Comparison of ENCODE assay signal across 8 cellular contexts in the genomic region with DNA sequence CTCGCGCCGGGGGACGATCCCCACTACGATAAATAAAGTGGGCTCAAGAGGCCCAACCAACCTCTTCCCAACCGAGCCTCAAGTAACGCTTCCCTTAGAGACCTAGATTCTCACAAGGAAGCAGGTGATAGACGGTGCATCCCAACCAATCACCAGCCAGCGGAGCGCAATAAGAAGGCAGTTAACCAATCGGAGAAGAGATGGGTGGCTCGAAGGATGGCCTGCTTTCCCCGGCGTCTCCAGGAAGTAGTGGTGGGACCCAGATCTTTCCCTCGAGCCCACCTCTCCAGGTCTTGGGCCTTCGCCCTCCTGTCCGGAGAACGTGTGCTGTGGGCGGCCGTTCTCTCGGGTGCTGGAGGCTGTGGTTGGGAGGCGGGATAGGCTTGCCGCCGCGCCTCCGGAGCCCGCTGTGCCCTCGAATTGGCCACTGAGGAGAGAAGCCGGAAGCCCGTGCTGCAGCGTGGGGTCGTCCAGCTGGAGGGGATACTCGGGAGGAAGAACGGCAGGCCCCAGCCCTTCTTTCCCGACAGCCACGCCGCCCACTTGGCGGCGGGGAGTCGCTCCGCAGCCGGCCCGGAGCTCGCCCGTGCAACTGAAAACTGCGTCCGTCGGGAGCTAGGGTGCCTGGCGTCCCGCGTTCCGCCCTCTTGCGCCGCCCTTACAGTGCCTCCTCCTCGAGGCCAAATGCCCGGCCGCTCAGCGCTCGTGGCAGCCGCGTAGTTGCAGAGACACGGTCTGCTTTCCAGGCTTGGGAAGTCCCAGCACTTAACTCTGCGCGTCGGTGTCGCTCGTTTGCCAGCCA. TPM values are rescaled to one million over a fixed set of nuclear protein-coding genes. Genes with fewer than 3 reads are reported as not detected.
DNase-seq lines count a peak whose midpoint lies in the region; ATAC-seq and TF ChIP-seq lines count a peak whose summit lies in the region.

RNF6 (minus strand) TSS at position 594 of the 802 bp plus-strand sequence. CDS start 2,665 bp downstream, outside the sequence.

- H3K36me3 ChIP-seq in lung (ENCODE audit: control insufficient read depth in 2 of 2, insufficient read depth in 2 of 2, low read length in 2 of 2) = peaks cover 4% of the 10 kb centered on the region in 2 donors

- no peak for TF ChIP-seq CTCF in lung (IDR thresholded peaks at IDR 0.05; ENCODE audit: control extremely low read depth, extremely low read depth)

- H3K27ac ChIP-seq in lung (ENCODE audit: low read depth in 1 of 2, low read length in 1 of 2) = peak within 1 kb of the TSS; percentile 95 to 96

- WGBS in lung, 2 donors = 0% methylated on average over 62 to 67 of the region's 67 CpGs

- H3K4me1 ChIP-seq in lung (ENCODE audit: control insufficient read depth in 2 of 2, insufficient read depth in 2 of 2, low read length in 2 of 2) = peaks cover 0 to 7% of the 10 kb centered on the region in 2 donors

- peak within 1 kb of the TSS; percentile 82 for H3K4me3 ChIP-seq in lung

- ATAC-seq in GM19468 (IDR thresholded peaks at IDR 0.05; ENCODE audit: extremely low read depth, unreplicated experiment) (peak; percentile 98), lung (ENCODE audit: insufficient read depth, low FRiP score) (peak; percentile 96)

- H3K27me3 ChIP-seq in lung (ENCODE audit: control insufficient read depth, insufficient read depth) = no peaks in the 10 kb centered on the region

- DNase-seq in CMK (ENCODE audit: low read depth) (peak; percentile 79), HS-5 (ENCODE audit: low read depth) (peak; percentile 71), lung (ENCODE audit: low spot score) (peak; percentile 96)
- DNase-seq in NK-92 treated with Interleukin-12 subunit alpha and Interleukin-12 subunit beta, amount 100 ng/mL, for 24 hours (lab: John Stamatoyannopoulos, UW) = peak; percentile 85
- DNase-seq in activated CD8-positive, alpha-beta memory T cell treated with anti-CD3 and anti-CD28 coated beads for 24 hours = peak; percentile 97
- DNase-seq in effector CD8-positive, alpha-beta T cell (lab: John Stamatoyannopoulos, UW) = peak; percentile 81
- DNase-seq in stimulated activated CD4-positive, alpha-beta T cell treated with anti-CD3 and anti-CD28 coated beads, TNF-alpha, amount 100 ng/mL, for 4 hours (ENCODE audit: low read depth in 3 of 3) = peak; percentile 71 to 75 (median 74)

- no peaks in the 10 kb centered on the region for H3K9me3 ChIP-seq in lung (ENCODE audit: control insufficient read depth in 2 of 2, insufficient read depth in 1 of 2, low read length in 1 of 2)

RNA-seq across cellular contexts. Expression of gene RNF6, which starts in this region (rescaled TPM):
- total RNA-seq in lung = 10 to 100 TPM; 28.7 to 32.5 TPM
- 10 to 100 TPM; 14.7 to 20.7 TPM for polyA plus RNA-seq in lung

Comparison
In these comparisons a context has a peak if more than half of its experiments do, and no peak if none do; other contexts are left out.
1. Peak in every context shown above with its lines: DNase-seq, ATAC-seq, H3K4me3 ChIP-seq and H3K27ac ChIP-seq.